ENCODE assay signal across 23 cellular contexts in genomic region chr4:181728567-181728966, GRCh38.
DNase-seq lines count a peak whose midpoint lies in the region; ATAC-seq and TF ChIP-seq lines count a peak whose summit lies in the region.
"Had no signal": no experiment of that assay in that cellular context is flagged by ENCODE, and none has a peak within 500 bp of the region (broad histone marks: within the 10 kb centered on the region; RNA-seq: fewer than 3 reads in every experiment).

No MANE protein-coding gene starts in this region.

- TF ChIP-seq CTCF in Caco-2 (IDR thresholded peaks at IDR 0.05; ENCODE audit: insufficient read depth in 1 of 2, low read depth in 1 of 2, low read length in 1 of 2, severe bottlenecking in 1 of 2, unreplicated experiment in 1 of 2) (no peak), GM23338 (conservative IDR thresholded peaks at IDR 0.05; ENCODE audit: low read depth in 2 of 2) (no peak), WTC11 (IDR thresholded peaks at IDR 0.05) (no peak), foreskin keratinocyte (conservative IDR thresholded peaks at IDR 0.05) (no peak)

- peak; percentile 16 to 35 for DNase-seq in Caco-2
- DNase-seq in GM23338 (ENCODE audit: low spot score), result peak; percentile 7
- no peak for DNase-seq in WTC11 (ENCODE audit: low spot score)
- peak; percentile 14 to 47 for DNase-seq in foreskin keratinocyte
- no peak for DNase-seq in T-helper 9 cell
- DNase-seq in activated CD4-positive, alpha-beta T cell treated with anti-CD3 and anti-CD28 coated beads, Interleukin-2, amount 50 U/mL, for 1 hour, result no peak
- DNase-seq: 8988T, ACHN, GF-D8, GM23248, H9, NCI-H1092, NCI-H1417 treated with DMSO at 0.1 percent for 48 hours, NCI-H1694 treated with DMSO at 0.1 percent for 48 hours, NCI-H2081, NCI-H2227 treated with DMSO at 0.1 percent for 48 hours, NCI-H526 treated with DMSO at 0.1 percent for 48 hours, SHP77 treated with DMSO at 0.1 percent for 48 hours had no signal

- no peak for ATAC-seq in GM23338
- ATAC-seq in WTC11, result no peak
- peak; percentile 40 for ATAC-seq in foreskin keratinocyte
- ATAC-seq in GM21381 (IDR thresholded peaks at IDR 0.05; ENCODE audit: unreplicated experiment), result no peak
- no peak for ATAC-seq in HG03039 (IDR thresholded peaks at IDR 0.05; ENCODE audit: unreplicated experiment)
- ATAC-seq: Panc1 had no signal

- no peak overlapping the region for H2AFZ ChIP-seq in GM23338
- H2AFZ ChIP-seq: GM23248 had no signal

- POLR2A ChIA-PET in Caco-2 (lab: Charles Lee) (no interaction called here), WTC11 (lab: Charles Lee) (no interaction called here)

- BruUV-seq in Caco-2 (replicated peaks; lab: Mats Ljungman, UMichigan), result no TSS peak

- no peaks in the 10 kb centered on the region for H3K79me2 ChIP-seq in GM23338 (replicated peaks; ENCODE audit: insufficient read depth)

- H3K36me3 Mint-ChIP-seq in Caco-2 (ENCODE audit: insufficient read depth, unreplicated experiment), result no peaks in the 10 kb centered on the region
- peaks cover 7% of the 10 kb centered on the region; the same call in 2 of the 3 replicates for H3K36me3 Mint-ChIP-seq in GM23338 (ENCODE audit: low read depth)
- peaks cover 8% of the 10 kb centered on the region for H3K36me3 Mint-ChIP-seq in WTC11
- H3K36me3 Mint-ChIP-seq: IgD-negative memory B cell had no signal

- H3K4me3 ChIP-seq in Caco-2 (ENCODE audit: low read depth, low read length) (no peak overlapping the region), GM23338 (no peak overlapping the region)
- H3K4me3 ChIP-seq: GM23248 had no signal

- intact Hi-C loops in Caco-2 (cut with micrococcal nuclease; ENCODE audit: unreplicated experiment), result no loop called here

- H3K4me1 Mint-ChIP-seq in Caco-2 (ENCODE audit: low read depth, unreplicated experiment), result peaks cover 7% of the 10 kb centered on the region
- peaks cover 2% of the 10 kb centered on the region for H3K4me1 Mint-ChIP-seq in GM23338
- peaks cover 21% of the 10 kb centered on the region for H3K4me1 Mint-ChIP-seq in WTC11
- H3K4me1 Mint-ChIP-seq: IgD-negative memory B cell had no signal

- CTCF ChIA-PET in Caco-2 (lab: Charles Lee) (no interaction called here), WTC11 (lab: Charles Lee) (no interaction called here)

- no peak overlapping the region for H3K4me2 ChIP-seq in GM23338
- H3K4me2 ChIP-seq: KMS-11 had no signal

- H3K9me2 ChIP-seq in GM23338 (ENCODE audit: insufficient read depth), result peaks cover 3% of the 10 kb centered on the region; the same call in 1 of the 2 replicates

- no peaks in the 10 kb centered on the region; the same call in 1 of the 2 replicates for H3K9me3 ChIP-seq in Caco-2

- H3F3A ChIP-seq in GM23338 (replicated peaks; ENCODE audit: low read depth), result no peaks in the 10 kb centered on the region

- H3K9me3 Mint-ChIP-seq in Caco-2 (ENCODE audit: unreplicated experiment) (peaks cover 27% of the 10 kb centered on the region), GM23338 (peaks cover 5% of the 10 kb centered on the region; the same call in 2 of the 3 replicates), WTC11 (peaks cover 32% of the 10 kb centered on the region)

- H3K4me1 ChIP-seq in Caco-2, result peaks cover 9% of the 10 kb centered on the region
- H3K4me1 ChIP-seq in GM23338 (ENCODE audit: insufficient read depth), result no peaks in the 10 kb centered on the region
- H3K4me1 ChIP-seq in foreskin keratinocyte, result no peaks in the 10 kb centered on the region

- no peaks in the 10 kb centered on the region for H3K27me3 Mint-ChIP-seq in Caco-2 (ENCODE audit: insufficient read depth, unreplicated experiment)
- H3K27me3 Mint-ChIP-seq in GM23338 (ENCODE audit: insufficient read depth, low read depth, poor library complexity), result peaks cover 2% of the 10 kb centered on the region
- H3K27me3 Mint-ChIP-seq in WTC11 (ENCODE audit: low read depth), result no peaks in the 10 kb centered on the region; the same call in 1 of the 2 replicates
- H3K27me3 Mint-ChIP-seq: IgD-negative memory B cell had no signal

- no peaks in the 10 kb centered on the region for H4K20me1 ChIP-seq in GM23338 (replicated peaks; ENCODE audit: insufficient read depth)

- no peak overlapping the region for H3K27ac Mint-ChIP-seq in Caco-2 (ENCODE audit: unreplicated experiment)
- no peak overlapping the region for H3K27ac Mint-ChIP-seq in GM23338
- H3K27ac Mint-ChIP-seq in WTC11, result no peak overlapping the region
- H3K27ac Mint-ChIP-seq: H9, IgD-negative memory B cell had no signal

- H3K36me3 ChIP-seq in Caco-2 (ENCODE audit: control insufficient read depth, insufficient read depth, low read length) (no peaks in the 10 kb centered on the region), GM23338 (ENCODE audit: insufficient read depth) (no peaks in the 10 kb centered on the region)

- H3K27ac ChIP-seq in GM23338 (ENCODE audit: low read depth), result no peak overlapping the region
- no peak overlapping the region for H3K27ac ChIP-seq in foreskin keratinocyte
- H3K27ac ChIP-seq: GM23248, KMS-11 had no signal

- no peak overlapping the region for H3K4me3 Mint-ChIP-seq in Caco-2 (ENCODE audit: unreplicated experiment)
- no peak overlapping the region for H3K4me3 Mint-ChIP-seq in GM23338
- no peak overlapping the region for H3K4me3 Mint-ChIP-seq in WTC11
- H3K4me3 Mint-ChIP-seq: H9, IgD-negative memory B cell had no signal

- H3K27me3 ChIP-seq in Caco-2 (replicated peaks; ENCODE audit: control insufficient read depth, insufficient read depth, low read length), result no peaks in the 10 kb centered on the region
- H3K27me3 ChIP-seq in GM23338 (ENCODE audit: insufficient read depth), result no peaks in the 10 kb centered on the region
- no peaks in the 10 kb centered on the region for H3K27me3 ChIP-seq in foreskin keratinocyte

TF ChIP-seq in GM23338, 12 proteins besides CTCF, POLR2A, EP300 and RAD21 (continues in another document):
- TF ChIP-seq EZH2 (IDR thresholded peaks at IDR 0.05; ENCODE audit: low read depth, unreplicated experiment), result no peak
- no peak for TF ChIP-seq CREB1 (CRISPR knock-in tag; IDR thresholded peaks at IDR 0.05; ENCODE audit: low read depth)
- no peak for TF ChIP-seq EZH2phosphoT487 (IDR thresholded peaks at IDR 0.05; ENCODE audit: unreplicated experiment)
- no peak for TF ChIP-seq STAT1 (IDR thresholded peaks at IDR 0.05; ENCODE audit: unreplicated experiment)

TF ChIP-seq in WTC11, 78 proteins besides CTCF, POLR2A, EP300 and RAD21:
- TF ChIP-seq, protein P1, sequence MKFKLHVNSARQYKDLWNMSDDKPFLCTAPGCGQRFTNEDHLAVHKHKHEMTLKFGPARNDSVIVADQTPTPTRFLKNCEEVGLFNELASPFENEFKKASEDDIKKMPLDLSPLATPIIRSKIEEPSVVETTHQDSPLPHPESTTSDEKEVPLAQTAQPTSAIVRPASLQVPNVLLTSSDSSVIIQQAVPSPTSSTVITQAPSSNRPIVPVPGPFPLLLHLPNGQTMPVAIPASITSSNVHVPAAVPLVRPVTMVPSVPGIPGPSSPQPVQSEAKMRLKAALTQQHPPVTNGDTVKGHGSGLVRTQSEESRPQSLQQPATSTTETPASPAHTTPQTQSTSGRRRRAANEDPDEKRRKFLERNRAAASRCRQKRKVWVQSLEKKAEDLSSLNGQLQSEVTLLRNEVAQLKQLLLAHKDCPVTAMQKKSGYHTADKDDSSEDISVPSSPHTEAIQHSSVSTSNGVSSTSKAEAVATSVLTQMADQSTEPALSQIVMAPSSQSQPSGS (CRISPR knock-in tag; IDR thresholded peaks at IDR 0.05; ENCODE audit: borderline replicate concordance, low read depth), result no peak
- TF ChIP-seq AR (CRISPR knock-in tag; IDR thresholded peaks at IDR 0.05), result no peak
- peak; percentile 70; the same call in 1 of the 2 replicates for TF ChIP-seq ZNF396 (CRISPR knock-in tag; IDR thresholded peaks at IDR 0.05; ENCODE audit: borderline replicate concordance)
TF ChIP-seq in WTC11: peak in this region for 1.

Comparison
In these comparisons a context has a peak if more than half of its experiments do, and no peak if none do; other contexts are left out.
1. DNase-seq: peak in Caco-2 (2 of 2), GM23338 (single experiment) and foreskin keratinocyte (2 of 2); none in WTC11 (single experiment), T-helper 9 cell (single experiment) and activated CD4-positive, alpha-beta T cell treated with anti-CD3 and anti-CD28 coated beads, Interleukin-2, amount 50 U/mL, for 1 hour (single experiment).